Comparison of ENCODE assay signal across 8 cellular contexts in the genomic region with DNA sequence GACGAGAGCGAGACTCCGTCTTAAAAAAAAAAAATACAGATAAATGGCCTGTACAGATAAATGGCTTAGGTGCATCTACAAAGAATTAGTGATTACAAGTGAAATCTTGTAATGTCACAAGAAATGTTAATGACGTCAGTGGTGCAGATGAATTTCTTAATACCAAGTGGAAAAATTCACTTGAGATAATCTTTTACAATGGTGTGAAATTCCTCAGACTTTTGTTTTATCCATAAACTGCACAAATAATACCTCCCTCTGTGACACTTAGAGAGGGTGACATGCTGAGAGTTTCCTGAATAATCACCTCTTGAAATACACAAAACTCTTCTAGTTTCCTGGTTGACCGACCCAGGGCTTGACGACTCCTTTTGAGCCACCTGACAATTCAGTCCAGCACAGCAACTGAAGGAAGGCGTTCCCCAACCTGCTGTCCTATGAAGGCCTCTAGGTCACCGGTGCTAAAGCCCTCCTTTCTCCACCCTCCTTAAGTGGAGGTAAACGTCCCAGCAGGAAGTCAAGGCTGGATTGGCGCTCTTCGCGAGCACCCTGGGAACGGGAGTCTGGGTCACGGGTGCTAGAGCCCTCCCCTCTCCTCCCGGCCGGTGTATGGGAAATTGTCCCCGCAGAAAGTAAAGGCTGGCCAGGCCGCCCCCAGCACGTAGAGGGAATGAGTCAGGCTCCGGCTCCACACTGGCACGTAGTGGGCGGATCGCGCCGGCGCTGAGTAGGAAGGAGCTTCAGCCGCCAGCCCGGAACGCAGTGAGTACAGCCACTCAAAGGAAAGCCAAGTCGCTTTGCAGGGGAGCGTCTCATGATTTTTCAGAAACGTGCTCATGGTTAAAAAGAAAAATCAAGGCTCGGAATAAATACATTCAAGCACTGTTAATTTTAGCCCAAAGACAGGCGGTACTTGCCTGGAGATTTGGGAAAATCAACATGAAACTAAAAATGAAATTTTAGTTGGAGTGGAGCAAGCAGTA. TPM values are rescaled to one million over a fixed set of nuclear protein-coding genes. Genes with fewer than 3 reads are reported as not detected.
DNase-seq lines count a peak whose midpoint lies in the region; ATAC-seq and TF ChIP-seq lines count a peak whose summit lies in the region.

A gene (plus strand): TSS at position 662 of the 983 bp plus-strand sequence. CDS start 2,182 bp downstream, outside the sequence.

- H3K27me3 Mint-ChIP-seq in activated T-cell treated with anti-CD3 and anti-CD28 coated beads, Interleukin-2, amount 50 U/mL, for 4 hours (ENCODE audit: low read depth) = peaks cover 24% of the 10 kb centered on the region

- peak within 1 kb of the TSS; percentile 18 for H3K27ac ChIP-seq in fibroblast of lung (ENCODE audit: insufficient read depth, low read length)
- H3K27ac ChIP-seq in muscle layer of duodenum (ENCODE audit: low read length) = peak within 1 kb of the TSS; percentile 95

- H3K9me3 Mint-ChIP-seq in activated T-cell treated with anti-CD3 and anti-CD28 coated beads, Interleukin-2, amount 50 U/mL, for 4 hours = peaks cover 4% of the 10 kb centered on the region

- TF ChIP-seq CTCF in fibroblast of lung (conservative IDR thresholded peaks at IDR 0.05 in 1 of 2, IDR thresholded peaks at IDR 0.05 in 1 of 2; ENCODE audit: low read depth in 1 of 2, low read length in 2 of 2) = peak in 1 of 2 donors; percentile 26

- H4K20me1 ChIP-seq in fibroblast of lung (ENCODE audit: control insufficient read depth, extremely low read depth, insufficient read depth, low read length) = no peaks in the 10 kb centered on the region

- peak within 1 kb of the TSS; percentile 68 for H3K4me3 Mint-ChIP-seq in activated T-cell treated with anti-CD3 and anti-CD28 coated beads, Interleukin-2, amount 50 U/mL, for 4 hours

- H3K4me3 ChIP-seq in fibroblast of lung (replicated peaks in 1 of 4; ENCODE audit: control extremely low read depth in 1 of 4, insufficient read depth in 1 of 4, low read depth in 3 of 4, low read length in 4 of 4) = peak within 1 kb of the TSS; percentile 47 to 75 (median 55)
- H3K4me3 ChIP-seq in muscle layer of duodenum (ENCODE audit: low read depth in 1 of 2, low read length in 2 of 2) = peak within 1 kb of the TSS; percentile 59 to 78

- DNase-seq in NCI-H748 (lab: John Stamatoyannopoulos, UW; ENCODE audit: unreplicated experiment) = peak; percentile 60
- DNase-seq in NCI-H748 treated with DMSO at 0.1 percent for 48 hours (lab: John Stamatoyannopoulos, UW) = no peak
- peak; percentile 65 for DNase-seq in NCI-H510A treated with DMSO at 0.1 percent for 48 hours (lab: John Stamatoyannopoulos, UW)
- DNase-seq in activated T-cell treated with anti-CD3 and anti-CD28 coated beads, Interleukin-2, amount 50 U/mL, for 4 hours = peak; percentile 8
- peak; percentile 79 to 93 for DNase-seq in fibroblast of lung (ENCODE audit: low read depth in 2 of 2)
- peak; percentile 68 for DNase-seq in stimulated activated naive CD8-positive, alpha-beta T cell treated with anti-CD3 and anti-CD28 coated beads, Interleukin-15, Interleukin-2, amounts not matched to agents 100 U/mL and 50 U/mL, for 24 hours

- ATAC-seq in HG02885 (IDR thresholded peaks at IDR 0.05; ENCODE audit: poor library complexity, unreplicated experiment) = peak; percentile 80
- ATAC-seq in activated T-cell treated with anti-CD3 and anti-CD28 coated beads, Interleukin-2, amount 50 U/mL, for 4 hours = peak; percentile 95
- ATAC-seq in stimulated activated naive CD8-positive, alpha-beta T cell treated with anti-CD3 and anti-CD28 coated beads, Interleukin-15, Interleukin-2, amounts not matched to agents 100 U/mL and 50 U/mL, for 24 hours = peak; percentile 98

- no peaks in the 10 kb centered on the region for H3K36me3 Mint-ChIP-seq in activated T-cell treated with anti-CD3 and anti-CD28 coated beads, Interleukin-2, amount 50 U/mL, for 4 hours (ENCODE audit: insufficient read depth)

- H3K4me1 ChIP-seq in fibroblast of lung (ENCODE audit: control insufficient read depth, extremely low read depth, insufficient read depth, low read length) (peaks cover 4% of the 10 kb centered on the region), muscle layer of duodenum (ENCODE audit: control insufficient read depth in 1 of 2, insufficient read depth in 2 of 2, low read length in 2 of 2) (peaks cover 0 to 9% of the 10 kb centered on the region in 2 donors)

- H3K9me3 ChIP-seq in fibroblast of lung (ENCODE audit: control insufficient read depth, insufficient read depth, low read depth, low read length) (no peaks in the 10 kb centered on the region), muscle layer of duodenum (ENCODE audit: control insufficient read depth in 1 of 2, low read length in 2 of 2) (no peaks in the 10 kb centered on the region)

- H3K27me3 ChIP-seq in fibroblast of lung (ENCODE audit: control insufficient read depth, insufficient read depth, low read length) (no peaks in the 10 kb centered on the region), muscle layer of duodenum (ENCODE audit: low read depth, low read length) (no peaks in the 10 kb centered on the region)

- peak within 1 kb of the TSS; percentile 92 for H3K4me2 ChIP-seq in fibroblast of lung (ENCODE audit: extremely low read depth, insufficient read depth, low read length)

- peaks cover 9% of the 10 kb centered on the region for H3K4me1 Mint-ChIP-seq in activated T-cell treated with anti-CD3 and anti-CD28 coated beads, Interleukin-2, amount 50 U/mL, for 4 hours (ENCODE audit: low read depth)

- peak within 1 kb of the TSS; percentile 23 for H3K9ac ChIP-seq in fibroblast of lung (ENCODE audit: insufficient read depth, low read length)

- H3K36me3 ChIP-seq in fibroblast of lung (ENCODE audit: control insufficient read depth, insufficient read depth, low read length) (no peaks in the 10 kb centered on the region), muscle layer of duodenum (ENCODE audit: control insufficient read depth in 1 of 2, insufficient read depth in 2 of 2, low read length in 2 of 2) (no peaks in the 10 kb centered on the region)

- no peaks in the 10 kb centered on the region for H3K79me2 ChIP-seq in fibroblast of lung (ENCODE audit: control insufficient read depth, insufficient read depth, low read length)

- H2AFZ ChIP-seq in fibroblast of lung (ENCODE audit: low read length) = peak within 1 kb of the TSS; percentile 66

RNA-seq across cellular contexts. Expression of the gene that starts here (rescaled TPM):
- total RNA-seq in activated T-cell treated with anti-CD3 and anti-CD28 coated beads, Interleukin-2, amount 50 U/mL, for 4 hours = under 1 TPM in 1 of 3 donors, not detected in 2; 0.10 TPM
- total RNA-seq in fibroblast of lung = 2.3 and 4.6 TPM in 2 replicates
- polyA plus RNA-seq in fibroblast of lung = 1.3 and 1.5 TPM in 2 replicates
- 1.1 and 1.2 TPM in 2 replicates for polyA plus RNA-seq in fibroblast of lung (2012)
- 3.0 TPM in 1 of 2 replicates, not detected in the other for polyA minus RNA-seq in fibroblast of lung (ENCODE audit: low replicate concordance)

Comparison
In these comparisons a context has a peak if more than half of its experiments do, and no peak if none do; other contexts are left out.
1. Peak in DNase-seq and ATAC-seq in activated T-cell treated with anti-CD3 and anti-CD28 coated beads, Interleukin-2, amount 50 U/mL, for 4 hours; RNA of the gene not detected or under 1 TPM.